ENCODE assay signal across 14 cellular contexts in genomic region chr17:39663340-39663687, GRCh38. TPM values are rescaled to one million over a fixed set of nuclear protein-coding genes. Genes with fewer than 3 reads are reported as not detected.
DNase-seq lines count a peak whose midpoint lies in the region; ATAC-seq, FAIRE-seq and TF ChIP-seq lines count a peak whose summit lies in the region.
"Had no signal": no experiment of that assay in that cellular context is flagged by ENCODE, and none has a peak within 500 bp of the region (broad histone marks: within the 10 kb centered on the region; RNA-seq: fewer than 3 reads in every experiment).

No MANE protein-coding gene starts in this region.

- FAIRE-seq in A549 (lab: Jason Lieb, UNC) = no peak
- FAIRE-seq: GM12878 had no signal

- peaks cover 15% of the 10 kb centered on the region for H3K4me1 Mint-ChIP-seq in activated CD8-positive, alpha-beta T cell treated with anti-CD3 and anti-CD28 coated beads, Interleukin-2, amount 10 ng/mL, durations not matched to agents 7 days and 5 days (ENCODE audit: low read depth)

- no peak overlapping the region for H3K18ac ChIP-seq in mesenchymal stem cell (ENCODE audit: low read depth in 1 of 2, low read length in 2 of 2)

- peaks cover 15% of the 10 kb centered on the region for H3K27me3 ChIP-seq in NT2/D1 (ENCODE audit: insufficient read depth, insufficient read length)
- H3K27me3 ChIP-seq in mesenchymal stem cell (ENCODE audit: control insufficient read depth in 1 of 2, insufficient read depth in 1 of 2, low read length in 2 of 2) = peaks cover 0 to 34% of the 10 kb centered on the region in 2 experiments

- no peak overlapping the region for H3K23ac ChIP-seq in mesenchymal stem cell (ENCODE audit: low read length in 2 of 2)

- no peak overlapping the region for H2BK15ac ChIP-seq in mesenchymal stem cell (ENCODE audit: low read depth, poor library complexity, severe bottlenecking)

- H4K91ac ChIP-seq in mesenchymal stem cell (ENCODE audit: low read length) = no peak overlapping the region

- no peak overlapping the region for H4K8ac ChIP-seq in mesenchymal stem cell (ENCODE audit: low read length)

- no peak overlapping the region for H2BK120ac ChIP-seq in mesenchymal stem cell (ENCODE audit: low read depth, low read length)

- H3K4me1 ChIP-seq in A549 (peaks cover 58% of the 10 kb centered on the region), NT2/D1 (ENCODE audit: insufficient read depth, insufficient read length) (peaks cover 41% of the 10 kb centered on the region), mesenchymal stem cell (ENCODE audit: control insufficient read depth, insufficient read depth, low read depth, low read length) (peaks cover 83% of the 10 kb centered on the region)

- H2AFZ ChIP-seq in mesenchymal stem cell (ENCODE audit: low read depth, low read length) = no peak overlapping the region

- peak overlapping the region; percentile 9 for H2AK5ac ChIP-seq in mesenchymal stem cell (ENCODE audit: low read length, severe bottlenecking)

- H2BK12ac ChIP-seq in mesenchymal stem cell (ENCODE audit: low read length in 2 of 2) = no peak overlapping the region

- H3K27ac ChIP-seq in A549 = peak overlapping the region; percentile 25 to 79; a peak in 5 of 6 replicates
- H3K27ac ChIP-seq in mesenchymal stem cell (ENCODE audit: low read length, poor library complexity, severe bottlenecking) = peak overlapping the region; percentile 52

- WGBS in A549 (ENCODE audit: missing lambda C conversion rate) = 37% methylated on average over 2 of the region's 4 CpGs
- WGBS in mesenchymal stem cell = no CpG with 5 or more reads among the region's 4 CpGs

- TF ChIP-seq EP300 in A549 (IDR thresholded peaks at IDR 0.05) = no peak

- H3K14ac ChIP-seq in mesenchymal stem cell (ENCODE audit: low read length in 2 of 2) = no peak overlapping the region

- H3K36me3 ChIP-seq in NT2/D1 (ENCODE audit: insufficient read depth, insufficient read length, low read length) (peaks cover 43% of the 10 kb centered on the region), mesenchymal stem cell (ENCODE audit: control insufficient read depth in 1 of 2, insufficient read depth in 2 of 2, low read depth in 1 of 2, low read length in 2 of 2) (peaks cover 37 to 48% of the 10 kb centered on the region in 2 experiments)

- CTCF ChIA-PET in A549 (lab: Yijun Ruan, JAX) = interaction anchor here (0.7 to 50.7 kb wide), 4 partner anchors 8 to 456 kb away, joined by 3 to 1391 read pairs (median 14); partner anchors contain the start of genes PPP1R1B and STARD3
- CTCF ChIA-PET in activated CD8-positive, alpha-beta T cell treated with anti-CD3 and anti-CD28 coated beads, Interleukin-2, amount 10 ng/mL, durations not matched to agents 7 days and 5 days (lab: Charles Lee) = interaction anchor here (1.0 kb wide), 1 partner anchor 10 kb away, joined by 3 read pairs; no protein-coding TSS in a partner anchor

- TF ChIP-seq RAD21 in A549 (conservative IDR thresholded peaks at IDR 0.05 in 1 of 2, IDR thresholded peaks at IDR 0.05 in 1 of 2) = no peak

- TF ChIP-seq CTCF in A549 (IDR thresholded peaks at IDR 0.05) = no peak

- H3K4ac ChIP-seq in mesenchymal stem cell (ENCODE audit: low read depth in 1 of 2, low read length in 2 of 2) = no peak overlapping the region

- H3K27ac Mint-ChIP-seq in activated CD8-positive, alpha-beta T cell treated with anti-CD3 and anti-CD28 coated beads, Interleukin-2, amount 10 ng/mL, durations not matched to agents 7 days and 5 days = no peak overlapping the region

- DNase-seq in A549 (ENCODE audit: low read depth in 1 of 2, low spot score in 1 of 2) (no peak), NT2/D1 (ENCODE audit: low read depth, low spot score) (no peak), mesenchymal stem cell (no peak)
- DNase-seq in activated CD8-positive, alpha-beta T cell treated with anti-CD3 and anti-CD28 coated beads, Interleukin-2, amount 10 ng/mL, durations not matched to agents 7 days and 5 days = no peak
- DNase-seq: activated CD4-positive, CD25-positive, alpha-beta regulatory T cell; activated T-cell treated with anti-CD3 and anti-CD28 coated beads for 4 hours; DND-41; hypothalamus; stimulated activated CD4-positive, alpha-beta T cell treated with anti-CD3 and anti-CD28 coated beads, Interleukin-1b, Interleukin-23, amount 100 ng/mL, for 48 hours had no signal

- no peak for TF ChIP-seq POLR2A in A549 (IDR thresholded peaks at IDR 0.05; ENCODE audit: low read length)

- peak overlapping the region; percentile 56 for H3K9ac ChIP-seq in NT2/D1 (ENCODE audit: insufficient read length, low read depth)
- no peak overlapping the region for H3K9ac ChIP-seq in mesenchymal stem cell (ENCODE audit: low read length)

- H3K4me2 ChIP-seq in A549 (peak overlapping the region; percentile 70), mesenchymal stem cell (ENCODE audit: low read length, poor library complexity, severe bottlenecking) (no peak overlapping the region)

- H3K4me3 Mint-ChIP-seq in activated CD8-positive, alpha-beta T cell treated with anti-CD3 and anti-CD28 coated beads, Interleukin-2, amount 10 ng/mL, durations not matched to agents 7 days and 5 days = no peak overlapping the region

- H3K36me3 Mint-ChIP-seq in activated CD8-positive, alpha-beta T cell treated with anti-CD3 and anti-CD28 coated beads, Interleukin-2, amount 10 ng/mL, durations not matched to agents 7 days and 5 days (ENCODE audit: low read depth) = peaks cover 19% of the 10 kb centered on the region

- H3K79me1 ChIP-seq in mesenchymal stem cell (replicated peaks; ENCODE audit: low read length, poor library complexity, severe bottlenecking) = peaks cover 7% of the 10 kb centered on the region

- POLR2A ChIA-PET in A549 (lab: Yijun Ruan, JAX) = interaction anchor here (0.7 kb wide), 1 partner anchor 66 kb away, joined by 3 read pairs; no protein-coding TSS in a partner anchor
- POLR2A ChIA-PET in activated CD8-positive, alpha-beta T cell treated with anti-CD3 and anti-CD28 coated beads, Interleukin-2, amount 10 ng/mL, durations not matched to agents 7 days and 5 days (lab: Charles Lee) = interaction anchor here (0.6 to 1.2 kb wide), 2 partner anchors 30 to 66 kb away, joined by 3 read pairs; no protein-coding TSS in a partner anchor

- no peaks in the 10 kb centered on the region for H3K9me3 Mint-ChIP-seq in activated CD8-positive, alpha-beta T cell treated with anti-CD3 and anti-CD28 coated beads, Interleukin-2, amount 10 ng/mL, durations not matched to agents 7 days and 5 days (ENCODE audit: insufficient read depth)

- peaks cover 11% of the 10 kb centered on the region for H3K27me3 Mint-ChIP-seq in activated CD8-positive, alpha-beta T cell treated with anti-CD3 and anti-CD28 coated beads, Interleukin-2, amount 10 ng/mL, durations not matched to agents 7 days and 5 days (ENCODE audit: low read depth)

- H2BK5ac ChIP-seq in mesenchymal stem cell (ENCODE audit: low read depth, low read length, poor library complexity, severe bottlenecking) = peak overlapping the region; percentile 47

- ATAC-seq in A549 (peak; percentile 0 to 18; a peak in 3 of 6 replicates), HG03442 (IDR thresholded peaks at IDR 0.05; ENCODE audit: unreplicated experiment) (no peak), GM21619 (IDR thresholded peaks at IDR 0.05; ENCODE audit: unreplicated experiment) (no peak)
- no peak for ATAC-seq in activated CD8-positive, alpha-beta T cell treated with anti-CD3 and anti-CD28 coated beads, Interleukin-2, amount 10 ng/mL, durations not matched to agents 7 days and 5 days
- ATAC-seq: GM12878 had no signal

- no peaks in the 10 kb centered on the region for H3K9me3 ChIP-seq in A549
- no peaks in the 10 kb centered on the region for H3K9me3 ChIP-seq in NT2/D1 (ENCODE audit: insufficient read depth, low read length)
- H3K9me3 ChIP-seq in mesenchymal stem cell (ENCODE audit: control insufficient read depth, low read length) = no peaks in the 10 kb centered on the region

- H3K4me3 ChIP-seq in A549 = 0 out of 3 replicates have a peak overlapping the region, but pooled peaks have one; percentile 5
- H3K4me3 ChIP-seq in NT2/D1 (ENCODE audit: insufficient read length, low read depth) = no peak overlapping the region
- no peak overlapping the region for H3K4me3 ChIP-seq in mesenchymal stem cell (ENCODE audit: insufficient read depth in 1 of 2, low read depth in 1 of 2, low read length in 2 of 2)
- H3K4me3 ChIP-seq: GM12878 had no signal

RNA-seq across cellular contexts. Expression of gene TCAP, which starts 1.8 kb away (rescaled TPM):
- polyA plus RNA-seq in A549 (2011; rRNA removed) (0.41 and 0.67 TPM in 2 replicates), A549 (2017; fragmentation: RNase III; extraction: RNeasy Plus Mini Kit Qiagen cat#74134 plus additional on column Dnase treatment) (1.0 to 1.6 TPM (median 1.2 TPM) in 3 replicates)
- 0.40 and 0.61 TPM in 2 replicates for polyA plus RNA-seq in A549 (2012; cell fraction: cytosol; rRNA removed)
- polyA plus RNA-seq in A549 (2012; cell fraction: nucleus; rRNA removed) = 3.7 and 4.3 TPM in 2 replicates
- 0.73 and 1.2 TPM in 2 replicates for polyA minus RNA-seq in A549 (2011; rRNA and poly(A)+ RNA removed)
- polyA plus RNA-seq in mesenchymal stem cell (2013, experiment 1 of 2) = 0.12 TPM
- 0.05 TPM for polyA plus RNA-seq in mesenchymal stem cell (2013, experiment 2 of 2)
- 1 to 10 TPM; 1.3 to 1.8 TPM for total RNA-seq in activated CD8-positive, alpha-beta T cell treated with anti-CD3 and anti-CD28 coated beads, Interleukin-2, amount 10 ng/mL, durations not matched to agents 7 days and 5 days
- total RNA-seq: epithelial cell of proximal tubule had no signal

RNA-seq across cellular contexts. Expression of gene PNMT, which starts 4.9 kb away (rescaled TPM):
- polyA plus RNA-seq in A549 (2011; rRNA removed) (not detected in 2 replicates), A549 (2017; fragmentation: RNase III; extraction: RNeasy Plus Mini Kit Qiagen cat#74134 plus additional on column Dnase treatment) (0.16 TPM in 1 of 3 replicates, not detected in the others)
- 0.05 and 0.16 TPM in 2 replicates for polyA plus RNA-seq in A549 (2012; cell fraction: cytosol; rRNA removed)
- polyA plus RNA-seq in A549 (2012; cell fraction: nucleus; rRNA removed) = 0.12 TPM in 1 of 2 replicates, not detected in the other
- not detected in 2 replicates for polyA minus RNA-seq in A549 (2011; rRNA and poly(A)+ RNA removed)
- polyA plus RNA-seq in mesenchymal stem cell (2013, experiment 1 of 2) = 0.17 TPM
- polyA plus RNA-seq in mesenchymal stem cell (2013, experiment 2 of 2) = 0.21 TPM
- total RNA-seq in activated CD8-positive, alpha-beta T cell treated with anti-CD3 and anti-CD28 coated beads, Interleukin-2, amount 10 ng/mL, durations not matched to agents 7 days and 5 days = not detected
- total RNA-seq: epithelial cell of proximal tubule, GM12878, HT1080 had no signal
- polyA plus RNA-seq: GM12878 had no signal

RNA-seq across cellular contexts. Expression of gene PGAP3, which starts 24.5 kb away (rescaled TPM):
- polyA plus RNA-seq in A549 (2011; rRNA removed) (8.5 and 10.6 TPM in 2 replicates), A549 (2017; fragmentation: RNase III; extraction: RNeasy Plus Mini Kit Qiagen cat#74134 plus additional on column Dnase treatment) (6.2 to 8.0 TPM (median 7.3 TPM) in 3 replicates)
- 8.7 and 11.2 TPM in 2 replicates for polyA plus RNA-seq in A549 (2012; cell fraction: cytosol; rRNA removed)
- 45.5 and 48.0 TPM in 2 replicates for polyA plus RNA-seq in A549 (2012; cell fraction: nucleus; rRNA removed)
- polyA minus RNA-seq in A549 (2011; rRNA and poly(A)+ RNA removed) = 15.5 and 18.5 TPM in 2 replicates
- polyA plus RNA-seq in mesenchymal stem cell (2013, experiment 1 of 2) = 6.1 TPM
- polyA plus RNA-seq in mesenchymal stem cell (2013, experiment 2 of 2) = 5.9 TPM
- 10 to 100 TPM; 12.3 to 14.7 TPM for total RNA-seq in activated CD8-positive, alpha-beta T cell treated with anti-CD3 and anti-CD28 coated beads, Interleukin-2, amount 10 ng/mL, durations not matched to agents 7 days and 5 days

RNA-seq across cellular contexts. Expression of gene STARD3, which starts 26.4 kb away (rescaled TPM):
- polyA plus RNA-seq in A549 (2011; rRNA removed) (56.0 and 60.9 TPM in 2 replicates), A549 (2017; fragmentation: RNase III; extraction: RNeasy Plus Mini Kit Qiagen cat#74134 plus additional on column Dnase treatment) (53.0 to 56.1 TPM (median 54.6 TPM) in 3 replicates)
- polyA plus RNA-seq in A549 (2012; cell fraction: cytosol; rRNA removed) = 83.7 and 101 TPM in 2 replicates
- polyA plus RNA-seq in A549 (2012; cell fraction: nucleus; rRNA removed) = 261 and 339 TPM in 2 replicates
- polyA minus RNA-seq in A549 (2011; rRNA and poly(A)+ RNA removed) = 77.8 and 87.0 TPM in 2 replicates
- 64.0 TPM for polyA plus RNA-seq in mesenchymal stem cell (2013, experiment 1 of 2)
- 60.0 TPM for polyA plus RNA-seq in mesenchymal stem cell (2013, experiment 2 of 2)
- total RNA-seq in activated CD8-positive, alpha-beta T cell treated with anti-CD3 and anti-CD28 coated beads, Interleukin-2, amount 10 ng/mL, durations not matched to agents 7 days and 5 days = 10 to 100 TPM; 69.0 to 72.1 TPM

RNA-seq across cellular contexts. Expression of gene ERBB2, which starts 36.5 kb away (rescaled TPM):
- polyA plus RNA-seq in A549 (2011; rRNA removed) (22.4 and 34.8 TPM in 2 replicates), A549 (2017; fragmentation: RNase III; extraction: RNeasy Plus Mini Kit Qiagen cat#74134 plus additional on column Dnase treatment) (28.6 to 32.4 TPM (median 32.0 TPM) in 3 replicates)
- polyA plus RNA-seq in A549 (2012; cell fraction: cytosol; rRNA removed) = 18.9 and 24.0 TPM in 2 replicates
- polyA plus RNA-seq in A549 (2012; cell fraction: nucleus; rRNA removed) = 55.4 and 64.4 TPM in 2 replicates
- polyA minus RNA-seq in A549 (2011; rRNA and poly(A)+ RNA removed) = 74.9 and 108 TPM in 2 replicates
- 26.2 TPM for polyA plus RNA-seq in mesenchymal stem cell (2013, experiment 1 of 2)
- 25.3 TPM for polyA plus RNA-seq in mesenchymal stem cell (2013, experiment 2 of 2)
- 1 to 10 TPM; 2.1 to 3.0 TPM for total RNA-seq in activated CD8-positive, alpha-beta T cell treated with anti-CD3 and anti-CD28 coated beads, Interleukin-2, amount 10 ng/mL, durations not matched to agents 7 days and 5 days

Comparison
In these comparisons a context has a peak if more than half of its experiments do, and no peak if none do; other contexts are left out.
1. ATAC-seq: peak in A549 (2 of 2); none in activated CD8-positive, alpha-beta T cell treated with anti-CD3 and anti-CD28 coated beads, Interleukin-2, amount 10 ng/mL, durations not matched to agents 7 days and 5 days (single experiment), HG03442 (single experiment) and GM21619 (single experiment).